Comparison of ENCODE assay signal across 17 cellular contexts in the genomic region with DNA sequence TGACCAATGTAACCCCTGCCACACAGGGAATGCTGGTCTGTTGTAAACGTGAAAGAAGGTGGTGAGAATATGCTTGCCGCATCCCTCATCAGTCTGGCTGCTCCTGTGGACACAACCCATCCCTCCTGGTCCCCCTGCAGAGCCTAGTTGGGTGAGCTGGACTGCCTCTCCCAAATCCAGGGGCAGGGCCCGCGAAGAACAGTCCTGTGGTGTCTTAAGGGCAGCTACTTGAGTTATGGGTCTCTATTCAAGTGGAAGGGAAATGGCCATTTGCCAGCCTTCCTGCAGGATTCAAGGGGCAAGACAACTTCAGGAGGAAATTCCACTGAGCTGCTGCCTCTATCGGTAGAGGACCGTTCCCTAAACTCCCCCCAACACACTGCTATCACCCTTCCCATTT.
"Had no signal": no experiment of that assay in that cellular context is flagged by ENCODE, and none has a peak within 500 bp of the region (broad histone marks: within the 10 kb centered on the region; RNA-seq: fewer than 3 reads in every experiment).

No MANE protein-coding gene starts in this region.

- H3K4me3 ChIP-seq: cardiac muscle cell, gastroesophageal sphincter, prostate gland, right lobe of liver, transverse colon had no signal

- H3K4me1 ChIP-seq: prostate gland, transverse colon had no signal

- H3K27me3 ChIP-seq: cardiac muscle cell, gastroesophageal sphincter, right lobe of liver, transverse colon had no signal

- H3K36me3 Mint-ChIP-seq: activated naive CD4-positive, alpha-beta T cell treated with anti-CD3 and anti-CD28 coated beads, Interleukin-2, amount 50 U/mL, for 72 hours; mesothelial cell of epicardium had no signal

- H3K27me3 Mint-ChIP-seq: activated CD4-positive, alpha-beta T cell treated with anti-CD3 and anti-CD28 coated beads, Interleukin-2, amount 10 ng/mL, durations not matched to agents 7 days and 5 days had no signal

- DNase-seq: activated CD4-positive, alpha-beta T cell treated with anti-CD3 and anti-CD28 coated beads, Interleukin-2, amount 10 ng/mL, durations not matched to agents 7 days and 5 days; activated CD8-positive, alpha-beta memory T cell treated with anti-CD3 and anti-CD28 coated beads for 24 hours; cortex of kidney; effector CD8-positive, alpha-beta T cell; kidney glomerular epithelial cell; occipital lobe; stimulated activated CD4-positive, alpha-beta T cell treated with anti-CD3 and anti-CD28 coated beads, Interleukin-1b, Interleukin-23, amount 100 ng/mL, for 48 hours; stimulated activated naive CD4-positive, alpha-beta T cell; T-helper 1 cell; transverse colon had no signal

- H3K9me3 Mint-ChIP-seq: activated CD4-positive, alpha-beta T cell treated with anti-CD3 and anti-CD28 coated beads, Interleukin-2, amount 10 ng/mL, durations not matched to agents 7 days and 5 days; activated naive CD4-positive, alpha-beta T cell treated with anti-CD3 and anti-CD28 coated beads, Interleukin-2, amount 50 U/mL, for 72 hours; mesothelial cell of epicardium had no signal

- H3K36me3 ChIP-seq: cardiac muscle cell, gastroesophageal sphincter, prostate gland, right lobe of liver, transverse colon had no signal

- H3K9me3 ChIP-seq: gastroesophageal sphincter, prostate gland, right lobe of liver, transverse colon had no signal

- H3K27ac ChIP-seq: cardiac muscle cell, epithelial cell of prostate, gastroesophageal sphincter, prostate gland, right lobe of liver, transverse colon had no signal

- H3K4me3 Mint-ChIP-seq: activated CD4-positive, alpha-beta T cell treated with anti-CD3 and anti-CD28 coated beads, Interleukin-2, amount 10 ng/mL, durations not matched to agents 7 days and 5 days; mesothelial cell of epicardium had no signal

- ATAC-seq: gastroesophageal sphincter, right lobe of liver had no signal

- H3K27ac Mint-ChIP-seq: activated CD4-positive, alpha-beta T cell treated with anti-CD3 and anti-CD28 coated beads, Interleukin-2, amount 10 ng/mL, durations not matched to agents 7 days and 5 days; mesothelial cell of epicardium had no signal
